Comparison of ENCODE assay signal across 16 cellular contexts in the genomic region with DNA sequence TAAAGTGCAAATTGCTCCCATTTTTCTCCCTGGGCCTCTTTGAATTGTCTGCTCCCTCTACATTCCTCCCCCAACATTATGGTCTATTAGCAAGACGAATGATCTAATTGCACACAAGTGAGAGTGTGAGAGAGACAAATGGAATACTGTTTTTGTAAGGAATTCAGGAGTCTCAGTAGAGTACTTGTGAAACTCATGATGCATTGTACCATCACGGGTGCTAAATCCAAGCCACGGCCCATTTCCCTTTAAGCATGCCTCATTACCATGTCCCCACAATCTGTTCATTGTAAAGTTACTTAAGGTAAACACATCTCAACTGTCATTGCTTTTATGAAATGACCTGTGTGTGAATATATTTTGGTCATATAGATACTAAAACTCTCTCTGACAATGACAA.
"Had no signal": no experiment of that assay in that cellular context is flagged by ENCODE, and none has a peak within 500 bp of the region (broad histone marks: within the 10 kb centered on the region; RNA-seq: fewer than 3 reads in every experiment).

No MANE protein-coding gene starts in this region.

- H3K4me3 ChIP-seq: gastroesophageal sphincter, heart right ventricle, lung, right atrium auricular region, tibial nerve, vagina had no signal

- H3K27ac ChIP-seq: gastroesophageal sphincter, heart right ventricle, right atrium auricular region, tibial nerve, vagina had no signal

- H3K4me1 ChIP-seq: gastroesophageal sphincter, heart right ventricle, right atrium auricular region, tibial nerve, vagina had no signal

- H3K36me3 ChIP-seq: tibial nerve had no signal

- H3K27me3 ChIP-seq: gastroesophageal sphincter, heart right ventricle, right atrium auricular region, tibial nerve, vagina had no signal

- ATAC-seq: gastroesophageal sphincter; heart right ventricle; left colon; stimulated activated naive B cell treated with anti-CD40 and anti-IgM and Interleukin-4, amounts not matched to agents 10 μg/mL and 1 μg/mL and 100 μg/mL, for 72 hours had no signal

- H3K9me3 ChIP-seq: gastroesophageal sphincter, heart right ventricle, right atrium auricular region, tibial nerve, vagina had no signal

- DNase-seq: activated CD4-positive, alpha-beta T cell treated with anti-CD3 and anti-CD28 coated beads, Interleukin-2, amount 10 ng/mL, durations not matched to agents 7 days and 5 days; activated naive CD4-positive, alpha-beta T cell; anterior cingulate cortex; cerebellar nuclear complex; effector memory CD4-positive, alpha-beta T cell; heart right ventricle; left colon; nephron progenitor cell; occipital lobe; stimulated activated CD4-positive, alpha-beta T cell treated with anti-CD3 and anti-CD28 coated beads, Interleukin-2, amount 100 ng/mL, for 48 hours; stimulated activated naive B cell treated with anti-CD40 and anti-IgM and Interleukin-4, amounts not matched to agents 10 μg/mL and 1 μg/mL and 100 μg/mL, for 72 hours had no signal
